ENCODE assay signal across 18 cellular contexts in the genomic region with DNA sequence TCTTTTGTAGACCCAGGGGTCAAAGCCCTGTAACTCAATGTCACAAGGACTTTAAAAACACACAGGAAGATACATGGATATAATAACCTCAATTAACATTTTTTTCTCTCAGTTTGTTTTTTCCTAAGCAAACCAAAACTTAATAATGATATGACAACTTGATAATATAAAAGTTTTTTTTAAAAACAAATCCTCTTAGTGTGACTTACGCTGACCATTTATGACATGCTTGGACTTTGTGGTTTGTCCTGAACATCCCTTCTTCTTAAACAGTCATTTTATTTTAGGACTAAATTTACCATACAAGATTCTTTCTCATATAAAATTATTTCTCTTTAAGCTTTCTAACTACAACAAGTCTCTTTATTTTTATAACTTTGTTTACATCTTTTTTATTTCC. TPM values are rescaled to one million over a fixed set of nuclear protein-coding genes. Genes with fewer than 3 reads are reported as not detected.
DNase-seq lines count a peak whose midpoint lies in the region; ATAC-seq and TF ChIP-seq lines count a peak whose summit lies in the region.
"Had no signal": no experiment of that assay in that cellular context is flagged by ENCODE, and none has a peak within 500 bp of the region (broad histone marks: within the 10 kb centered on the region; RNA-seq: fewer than 3 reads in every experiment).

No MANE protein-coding gene starts in this region.

- POLR2A ChIA-PET in HEK293T (lab: Yijun Ruan, JAX), result no interaction called here

- DNase-seq in DMS 273 (lab: John Stamatoyannopoulos, UW; ENCODE audit: unreplicated experiment), result peak; percentile 51
- DNase-seq in HEK293T (ENCODE audit: extremely low spot score), result no peak
- DNase-seq in amniotic epithelial cell (ENCODE audit: low read depth), result peak; percentile 13
- peak; percentile 3 for DNase-seq in glomerular visceral epithelial cell (ENCODE audit: extremely low spot score)
- no peak for DNase-seq in stimulated activated CD4-positive, alpha-beta T cell treated with anti-CD3 and anti-CD28 coated beads, Interleukin-12 subunit alpha, Interleukin-12 subunit beta, amount 100 ng/mL, for 4 hours
- no peak for DNase-seq in aorta
- DNase-seq in left lung, result no peak
- DNase-seq: activated CD4-positive, alpha-beta T cell treated with anti-CD3 and anti-CD28 coated beads for 1 hour; activated T-cell treated with anti-CD3 and anti-CD28 coated beads for 4 hours; dorsolateral prefrontal cortex; glutamatergic neuron; NCI-H2029; PC-9; T-helper 1 cell had no signal

- H3K4me1 ChIP-seq in aorta (ENCODE audit: control insufficient read depth in 1 of 2, insufficient read depth in 2 of 2, low read length in 2 of 2) (no peaks in the 10 kb centered on the region), left lung (no peaks in the 10 kb centered on the region)

- intact Hi-C loops in aorta (cut with DNase I), result no loop called here
- intact Hi-C loops in left lung (cut with DNase I), result no loop called here

- no peak for ATAC-seq in HG02885 (IDR thresholded peaks at IDR 0.05; ENCODE audit: poor library complexity, unreplicated experiment)
- ATAC-seq in aorta (ENCODE audit: low FRiP score), result no peak
- ATAC-seq in left lung, result no peak

- 93 to 94% methylated on average over 1 of the region's 1 CpG for WGBS in aorta, 2 donors

- no peak overlapping the region for H3K4me3 ChIP-seq in aorta (ENCODE audit: low read length in 2 of 2)
- H3K4me3 ChIP-seq in left lung, result no peak overlapping the region
- H3K4me3 ChIP-seq: dorsolateral prefrontal cortex, PC-9 had no signal

- CTCF ChIA-PET in HEK293T (lab: Yijun Ruan, JAX), result no interaction called here

- TF ChIP-seq CTCF in left lung (IDR thresholded peaks at IDR 0.05), result no peak

- no peaks in the 10 kb centered on the region for H3K36me3 ChIP-seq in aorta (ENCODE audit: control insufficient read depth in 1 of 2, insufficient read depth in 2 of 2, low read length in 1 of 2)
- H3K36me3 ChIP-seq in left lung, result no peaks in the 10 kb centered on the region

- H3K27ac ChIP-seq in aorta (ENCODE audit: low read depth in 1 of 2, low read length in 2 of 2), result no peak overlapping the region
- no peak overlapping the region for H3K27ac ChIP-seq in left lung
- H3K27ac ChIP-seq: BLaER1 treated with 17β-estradiol and CSF1 and Interleukin-3, amounts not matched to agents 10 nM and 100 nM; dorsolateral prefrontal cortex; PC-9 had no signal

- H3K27me3 ChIP-seq in aorta (ENCODE audit: control insufficient read depth in 1 of 2, insufficient read depth in 2 of 2, low read length in 1 of 2) (no peaks in the 10 kb centered on the region), left lung (no peaks in the 10 kb centered on the region)
- H3K27me3 ChIP-seq: BLaER1 treated with 17β-estradiol and CSF1 and Interleukin-3, amounts not matched to agents 10 nM and 100 nM had no signal

- peaks cover 1% of the 10 kb centered on the region for H3K9me3 ChIP-seq in aorta (ENCODE audit: control insufficient read depth, low read length)
- H3K9me3 ChIP-seq in left lung, result peaks cover 0 to 24% of the 10 kb centered on the region in 2 donors

TF ChIP-seq in HEK293T, 16 proteins besides CTCF, POLR2A, EP300 and RAD21:
- 0 out of 2 replicates have a peak, but pooled peaks have one; percentile 26 for TF ChIP-seq ZNF384 (IDR thresholded peaks at IDR 0.05)
- no peak for TF ChIP-seq FOXK2 (IDR thresholded peaks at IDR 0.05)

RNA-seq across cellular contexts. Expression of a gene that starts 25.4 kb away (rescaled TPM):
- total RNA-seq in aorta (not detected), left lung (1 to 10 TPM; 1.5 to 3.9 TPM)
- polyA plus RNA-seq in aorta, result 1 to 10 TPM in 1 of 2 donors, under 1 TPM in 1; 0.54 to 8.8 TPM
- total RNA-seq: liver, PC-9, skeletal muscle tissue had no signal

Comparison
In these comparisons a context has a peak if more than half of its experiments do, and no peak if none do; other contexts are left out.
1. DNase-seq: peak in DMS 273 (single experiment), amniotic epithelial cell (single experiment) and glomerular visceral epithelial cell (single experiment); none in HEK293T (single experiment), stimulated activated CD4-positive, alpha-beta T cell treated with anti-CD3 and anti-CD28 coated beads, Interleukin-12 subunit alpha, Interleukin-12 subunit beta, amount 100 ng/mL, for 4 hours (single experiment), aorta (0 of 2) and left lung (0 of 2).